8 cellular contexts compared by ENCODE assay signal in the genomic region with DNA sequence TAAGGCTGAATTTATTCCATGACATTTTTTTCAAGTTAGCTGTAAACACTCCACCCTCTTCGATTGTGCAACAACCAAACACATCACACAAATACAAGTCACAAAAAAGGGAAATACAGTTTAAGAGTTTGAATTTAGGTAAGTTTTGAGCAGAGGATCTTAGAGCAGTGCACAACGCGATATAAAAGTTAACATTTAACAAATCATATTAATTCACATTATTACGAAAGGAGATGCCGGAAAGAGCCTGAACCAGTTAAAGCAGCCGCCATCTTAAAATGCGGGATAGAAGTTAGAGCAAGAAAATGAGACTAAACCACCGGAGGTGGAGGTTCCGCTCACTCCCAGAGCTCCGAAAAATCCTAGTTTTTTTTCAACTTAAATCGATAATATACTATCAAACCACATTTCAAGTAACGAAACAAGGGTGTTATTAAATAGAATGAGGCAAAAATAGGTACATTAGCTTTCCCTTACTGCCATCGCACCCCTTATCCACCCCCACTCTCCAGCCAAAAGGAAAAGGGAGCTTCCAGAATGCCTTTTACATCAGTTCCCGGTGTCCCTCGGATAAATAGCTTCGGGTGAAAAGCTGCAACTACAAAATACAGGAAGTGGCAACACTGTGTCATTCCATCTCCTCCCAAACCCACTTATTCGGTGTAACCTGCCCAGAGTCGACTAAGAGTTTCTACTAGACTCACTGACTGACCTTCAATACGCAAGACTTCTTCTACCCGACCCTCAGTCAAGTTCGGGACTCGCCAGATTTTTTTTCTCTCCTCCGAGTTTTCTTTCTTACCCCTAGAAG. TPM values are rescaled to one million over a fixed set of nuclear protein-coding genes. Genes with fewer than 3 reads are reported as not detected.
DNase-seq lines count a peak whose midpoint lies in the region; ATAC-seq and TF ChIP-seq lines count a peak whose summit lies in the region.

No MANE protein-coding gene starts in this region.

- ATAC-seq in HG02678 (IDR thresholded peaks at IDR 0.05; ENCODE audit: unreplicated experiment) = no peak

- CTCF ChIA-PET in SK-N-SH (lab: Yijun Ruan, JAX) = interaction anchor here (1.4 kb wide), 1 partner anchor 11 kb away, joined by 4 read pairs; no protein-coding TSS in a partner anchor

- peak overlapping the region; percentile 100 for H3K9ac ChIP-seq in SK-N-SH

- peak overlapping the region; percentile 84 to 92 for H3K4me3 ChIP-seq in SK-N-SH (ENCODE audit: low read depth in 2 of 2, low read length in 1 of 2)
- H3K4me3 ChIP-seq in stomach = peak overlapping the region; percentile 71 to 97 (median 88)

- H3K36me3 ChIP-seq in SK-N-SH (replicated peaks in 1 of 2; ENCODE audit: control insufficient read depth in 1 of 2, insufficient read depth in 2 of 2, low read length in 1 of 2) (peaks cover 27 to 41% of the 10 kb centered on the region in 2 experiments), stomach (no peaks in the 10 kb centered on the region)

- POLR2A ChIA-PET in SK-N-SH (lab: Yijun Ruan, JAX) = interaction anchor here (1.1 to 4.4 kb wide), 3 partner anchors 9 to 65 kb away, joined by 4 to 85 read pairs (median 6); a partner anchor contains a TSS

- WGBS in SK-N-SH (ENCODE audit: low lambda C conversion rate) = 1% methylated on average over 23 of the region's 23 CpGs
- WGBS in stomach, 5 donors = 0 to 1% (median 1%) methylated on average over 23 of the region's 23 CpGs

- H3K27ac ChIP-seq in SK-N-SH (ENCODE audit: low read depth in 2 of 2, low read length in 1 of 2) = peak overlapping the region; percentile 100
- peak overlapping the region; percentile 100 for H3K27ac ChIP-seq in caudate nucleus (ENCODE audit: low read depth, low read length)
- peak overlapping the region; percentile 100 for H3K27ac ChIP-seq in stomach

- DNase-seq in DMS79 (lab: John Stamatoyannopoulos, UW) (peak; percentile 35), SK-N-SH (peak; percentile 23), caudate nucleus (lab: John Stamatoyannopoulos, UW) (peak in 38 of 61 donors; percentile 1 to 66 (median 16)), left kidney (ENCODE audit: low read depth, low spot score) (peak; percentile 75), stomach (no peak), SK-N-DZ (ENCODE audit: low spot score) (no peak)

- H3K9me3 ChIP-seq in SK-N-SH (no peaks in the 10 kb centered on the region), stomach (no peaks in the 10 kb centered on the region)

- H3K79me2 ChIP-seq in SK-N-SH (ENCODE audit: insufficient read depth) = peaks cover 81% of the 10 kb centered on the region

- intact Hi-C loops in stomach (cut with DNase I; ENCODE audit: low total_unique reads) = no loop called here

- TF ChIP-seq RAD21 in Ishikawa (IDR thresholded peaks at IDR 0.05; ENCODE audit: low read depth) (no peak), SK-N-SH (IDR thresholded peaks at IDR 0.05; ENCODE audit: low read length) (no peak)

- H3K27me3 ChIP-seq in SK-N-SH (ENCODE audit: insufficient read depth) (no peaks in the 10 kb centered on the region), stomach (no peaks in the 10 kb centered on the region)

- H3K4me1 ChIP-seq in SK-N-SH (ENCODE audit: control insufficient read depth in 1 of 2, insufficient read depth in 2 of 2, low read depth in 1 of 2, low read length in 1 of 2) (peaks cover 23 to 33% of the 10 kb centered on the region in 2 experiments), stomach (peaks cover 43 to 58% (median 52%) of the 10 kb centered on the region in 4 donors)

- TF ChIP-seq CTCF in SK-N-SH (IDR thresholded peaks at IDR 0.05) = no peak
- TF ChIP-seq CTCF in stomach (IDR thresholded peaks at IDR 0.05) = no peak

- no peak overlapping the region for H2AFZ ChIP-seq in SK-N-SH (ENCODE audit: low read depth)

- peaks cover 33% of the 10 kb centered on the region for H3F3A ChIP-seq in SK-N-SH (replicated peaks; ENCODE audit: insufficient read depth)

- peaks cover 62% of the 10 kb centered on the region for H4K20me1 ChIP-seq in SK-N-SH (ENCODE audit: insufficient read depth)

- TF ChIP-seq POLR2A in stomach (IDR thresholded peaks at IDR 0.05) = no peak

- peak overlapping the region; percentile 95 for H3K4me2 ChIP-seq in SK-N-SH

- no peaks in the 10 kb centered on the region for H3K9me2 ChIP-seq in SK-N-SH

- TF ChIP-seq EP300 in Ishikawa (IDR thresholded peaks at IDR 0.05; ENCODE audit: borderline replicate concordance) (no peak), SK-N-SH (IDR thresholded peaks at IDR 0.05; ENCODE audit: borderline replicate concordance in 1 of 2, low read depth in 1 of 2, low read length in 1 of 2) (no peak), stomach (IDR thresholded peaks at IDR 0.05) (no peak)

TF ChIP-seq in Ishikawa, 13 proteins besides CTCF, POLR2A, EP300 and RAD21:
- no peak for TF ChIP-seq FOXM1 (IDR thresholded peaks at IDR 0.05; ENCODE audit: borderline replicate concordance, low read depth)
- TF ChIP-seq YY1 (IDR thresholded peaks at IDR 0.05; ENCODE audit: low read depth) = peak; percentile 80
- TF ChIP-seq CEBPB (IDR thresholded peaks at IDR 0.05) = peak; percentile 94

TF ChIP-seq in SK-N-SH, 30 proteins besides CTCF, POLR2A, EP300 and RAD21 (continues in another document):
- TF ChIP-seq YY1 (IDR thresholded peaks at IDR 0.05; ENCODE audit: low read depth) (peak; percentile 88), POLR2AphosphoS5 (IDR thresholded peaks at IDR 0.05; ENCODE audit: low read depth, low read length) (0 out of 2 replicates have a peak, but pooled peaks have one; percentile 17), FOXJ3 (CRISPR knock-in tag; IDR thresholded peaks at IDR 0.05) (no peak), SMC3 (IDR thresholded peaks at IDR 0.05; ENCODE audit: low read depth, low read length) (no peak), ELF1 (IDR thresholded peaks at IDR 0.05) (peak; percentile 61; the same call in 1 of the 2 replicates), SIN3A (IDR thresholded peaks at IDR 0.05; ENCODE audit: borderline replicate concordance, low read depth, low read length) (peak; percentile 76; the same call in 1 of the 2 replicates), GABPA (IDR thresholded peaks at IDR 0.05; ENCODE audit: low read depth) (peak; percentile 74), MXI1 (IDR thresholded peaks at IDR 0.05; ENCODE audit: low read depth, low read length) (peak; percentile 17; the same call in 1 of the 2 replicates)
- TF ChIP-seq, protein P1, sequence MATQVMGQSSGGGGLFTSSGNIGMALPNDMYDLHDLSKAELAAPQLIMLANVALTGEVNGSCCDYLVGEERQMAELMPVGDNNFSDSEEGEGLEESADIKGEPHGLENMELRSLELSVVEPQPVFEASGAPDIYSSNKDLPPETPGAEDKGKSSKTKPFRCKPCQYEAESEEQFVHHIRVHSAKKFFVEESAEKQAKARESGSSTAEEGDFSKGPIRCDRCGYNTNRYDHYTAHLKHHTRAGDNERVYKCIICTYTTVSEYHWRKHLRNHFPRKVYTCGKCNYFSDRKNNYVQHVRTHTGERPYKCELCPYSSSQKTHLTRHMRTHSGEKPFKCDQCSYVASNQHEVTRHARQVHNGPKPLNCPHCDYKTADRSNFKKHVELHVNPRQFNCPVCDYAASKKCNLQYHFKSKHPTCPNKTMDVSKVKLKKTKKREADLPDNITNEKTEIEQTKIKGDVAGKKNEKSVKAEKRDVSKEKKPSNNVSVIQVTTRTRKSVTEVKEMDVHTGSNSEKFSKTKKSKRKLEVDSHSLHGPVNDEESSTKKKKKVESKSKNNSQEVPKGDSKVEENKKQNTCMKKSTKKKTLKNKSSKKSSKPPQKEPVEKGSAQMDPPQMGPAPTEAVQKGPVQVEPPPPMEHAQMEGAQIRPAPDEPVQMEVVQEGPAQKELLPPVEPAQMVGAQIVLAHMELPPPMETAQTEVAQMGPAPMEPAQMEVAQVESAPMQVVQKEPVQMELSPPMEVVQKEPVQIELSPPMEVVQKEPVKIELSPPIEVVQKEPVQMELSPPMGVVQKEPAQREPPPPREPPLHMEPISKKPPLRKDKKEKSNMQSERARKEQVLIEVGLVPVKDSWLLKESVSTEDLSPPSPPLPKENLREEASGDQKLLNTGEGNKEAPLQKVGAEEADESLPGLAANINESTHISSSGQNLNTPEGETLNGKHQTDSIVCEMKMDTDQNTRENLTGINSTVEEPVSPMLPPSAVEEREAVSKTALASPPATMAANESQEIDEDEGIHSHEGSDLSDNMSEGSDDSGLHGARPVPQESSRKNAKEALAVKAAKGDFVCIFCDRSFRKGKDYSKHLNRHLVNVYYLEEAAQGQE (IDR thresholded peaks at IDR 0.05; ENCODE audit: low read depth, low read length) = no peak
- TF ChIP-seq, protein P2, sequence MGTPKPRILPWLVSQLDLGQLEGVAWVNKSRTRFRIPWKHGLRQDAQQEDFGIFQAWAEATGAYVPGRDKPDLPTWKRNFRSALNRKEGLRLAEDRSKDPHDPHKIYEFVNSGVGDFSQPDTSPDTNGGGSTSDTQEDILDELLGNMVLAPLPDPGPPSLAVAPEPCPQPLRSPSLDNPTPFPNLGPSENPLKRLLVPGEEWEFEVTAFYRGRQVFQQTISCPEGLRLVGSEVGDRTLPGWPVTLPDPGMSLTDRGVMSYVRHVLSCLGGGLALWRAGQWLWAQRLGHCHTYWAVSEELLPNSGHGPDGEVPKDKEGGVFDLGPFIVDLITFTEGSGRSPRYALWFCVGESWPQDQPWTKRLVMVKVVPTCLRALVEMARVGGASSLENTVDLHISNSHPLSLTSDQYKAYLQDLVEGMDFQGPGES (IDR thresholded peaks at IDR 0.05; ENCODE audit: low read depth, low read length) = no peak

RNA-seq across cellular contexts. Expression of a gene that starts 1.9 kb away (rescaled TPM):
- polyA plus RNA-seq in SK-N-SH (2012; rRNA removed) = 199 and 216 TPM in 2 replicates
- 218 and 251 TPM in 2 replicates for polyA plus RNA-seq in SK-N-SH (2012; cell fraction: cytosol; rRNA removed)
- 216 and 236 TPM in 2 replicates for polyA plus RNA-seq in SK-N-SH (2012; cell fraction: nucleus; rRNA removed)
- total RNA-seq in stomach = 100 to 1,000 TPM; 200 to 398 (median 286) TPM
- 100 to 1,000 TPM; 143 to 290 (median 180) TPM for polyA plus RNA-seq in stomach
- 212 and 231 TPM in 2 replicates for polyA plus RNA-seq in SK-N-DZ (2014; cell fraction: cytosol; rRNA removed)
- polyA plus RNA-seq in SK-N-DZ (2014; cell fraction: nucleus; rRNA removed) = 192 and 244 TPM in 2 replicates

RNA-seq across cellular contexts. Expression of a gene that starts 43.3 kb away (rescaled TPM):
- polyA plus RNA-seq in SK-N-SH (2012; rRNA removed) (21.4 and 23.1 TPM in 2 replicates), stomach (10 to 100 TPM; 14.1 to 25.5 (median 23.2) TPM)
- 29.7 and 39.9 TPM in 2 replicates for polyA plus RNA-seq in SK-N-SH (2012; cell fraction: cytosol; rRNA removed)
- polyA plus RNA-seq in SK-N-SH (2012; cell fraction: nucleus; rRNA removed) = 3.7 and 5.9 TPM in 2 replicates
- 10 to 100 TPM in 2 of 5 donors, 1 to 10 TPM in 2, not detected in 1; 1.3 to 21.3 (median 9.1) TPM for total RNA-seq in stomach
- polyA plus RNA-seq in SK-N-DZ (2014; cell fraction: cytosol; rRNA removed) = 64.9 and 75.2 TPM in 2 replicates
- polyA plus RNA-seq in SK-N-DZ (2014; cell fraction: nucleus; rRNA removed) = 27.4 and 27.7 TPM in 2 replicates

Comparison
In these comparisons a context has a peak if more than half of its experiments do, and no peak if none do; other contexts are left out.
1. DNase-seq: peak in DMS79 (single experiment), SK-N-SH (single experiment), caudate nucleus (38 of 61) and left kidney (single experiment); none in stomach (single experiment) and SK-N-DZ (single experiment).
2. Peak in every context shown above with its lines, with median percentiles within 50 percentile points of each other: H3K27ac ChIP-seq.